In genomic region chr16:29287816-29288545, GRCh38 we compare ENCODE assay signal across 8 cellular contexts.
A peak's percentile ranks its signal among the peaks of the same experiment; 100 is the strongest.
DNase-seq lines count a peak whose midpoint lies in the region; ATAC-seq and TF ChIP-seq lines count a peak whose summit lies in the region.
"Not testable (repeated sequence)": the region's sequence is repeated elsewhere in the genome, so short reads cannot be mapped to it uniquely, and the experiment has no call there.

No MANE protein-coding gene starts in this region.

- H3K27ac Mint-ChIP-seq in chondrocyte (ENCODE audit: unreplicated experiment), result peak overlapping the region; percentile 84
- peak overlapping the region; percentile 82 for H3K27ac Mint-ChIP-seq in mesothelial cell of epicardium

- H3K4me1 Mint-ChIP-seq in chondrocyte (ENCODE audit: low read depth) (peaks cover 71% of the 10 kb centered on the region), mesothelial cell of epicardium (peaks cover 48% of the 10 kb centered on the region)

- not testable (repeated sequence) for H3K27me3 ChIP-seq in GM23248 (replicated peaks; ENCODE audit: insufficient read depth); right cardiac atrium (ENCODE audit: control insufficient read depth, insufficient read depth); prostate gland (replicated peaks; ENCODE audit: insufficient read depth); suprapubic skin; vagina

- not testable (repeated sequence) for H3F3A ChIP-seq in GM23248 (ENCODE audit: insufficient read depth)

- not testable (repeated sequence) for H3K36me3 Mint-ChIP-seq in chondrocyte (ENCODE audit: low read depth); mesothelial cell of epicardium

- H3K27me3 Mint-ChIP-seq in chondrocyte (ENCODE audit: low read depth); mesothelial cell of epicardium (ENCODE audit: low read depth): not testable (repeated sequence)

- H3K4me2 ChIP-seq in GM23248 (ENCODE audit: unreplicated experiment), result not testable (repeated sequence)

- H3K9me2 ChIP-seq in GM23248 (ENCODE audit: insufficient read depth), result not testable (repeated sequence)

- ATAC-seq in right cardiac atrium, result peak in 1 of 2 donors; percentile 36

- not testable (repeated sequence) for TF ChIP-seq EP300 in suprapubic skin (IDR thresholded peaks at IDR 0.05)

- not testable (repeated sequence) for H3K9ac ChIP-seq in GM23248

- H3K9me3 Mint-ChIP-seq in chondrocyte (ENCODE audit: low read depth); mesothelial cell of epicardium: not testable (repeated sequence)

- not testable (repeated sequence) for H3K4me3 ChIP-seq in GM23248; right cardiac atrium (ENCODE audit: low read length); prostate gland; suprapubic skin; vagina

- H3K27ac ChIP-seq in GM23248, result not testable (repeated sequence)
- peak overlapping the region; percentile 54 for H3K27ac ChIP-seq in right cardiac atrium (ENCODE audit: low read length)
- H3K27ac ChIP-seq in prostate gland, result peak overlapping the region; percentile 33 to 51
- H3K27ac ChIP-seq in suprapubic skin, result peak overlapping the region; percentile 59
- peak overlapping the region; percentile 83 for H3K27ac ChIP-seq in vagina

- not testable (repeated sequence) for H3K36me3 ChIP-seq in GM23248 (ENCODE audit: low read depth); prostate gland; suprapubic skin; vagina

- in situ Hi-C loops in GM23248 (cut with MboI), result not testable (repeated sequence)

- H2AFZ ChIP-seq in GM23248, result not testable (repeated sequence)

- DNase-seq in GM23248 (peak; percentile 18), fibroblast of peridontal ligament (ENCODE audit: extremely low read depth) (peak; percentile 67), right cardiac atrium (peak in 2 of 3 donors; percentile 82 to 83)
- not testable (repeated sequence) for DNase-seq in chondrocyte (ENCODE audit: low spot score); mesothelial cell of epicardium (ENCODE audit: low spot score in 2 of 2, unreplicated experiment in 2 of 2); prostate gland (ENCODE audit: low spot score); suprapubic skin (ENCODE audit: low spot score in 2 of 2); vagina (ENCODE audit: extremely low spot score in 2 of 2)

- not testable (repeated sequence) for TF ChIP-seq CTCF in chondrocyte (IDR thresholded peaks at IDR 0.05); mesothelial cell of epicardium (IDR thresholded peaks at IDR 0.05; ENCODE audit: unreplicated experiment); prostate gland (IDR thresholded peaks at IDR 0.05); suprapubic skin (IDR thresholded peaks at IDR 0.05); vagina (IDR thresholded peaks at IDR 0.05)

- not testable (repeated sequence) for H3K79me2 ChIP-seq in GM23248 (ENCODE audit: insufficient read depth)

- not testable (repeated sequence) for H4K20me1 ChIP-seq in GM23248 (ENCODE audit: insufficient read depth)

- TF ChIP-seq POLR2A in prostate gland (IDR thresholded peaks at IDR 0.05); suprapubic skin (IDR thresholded peaks at IDR 0.05); vagina (IDR thresholded peaks at IDR 0.05): not testable (repeated sequence)

- H3K4me1 ChIP-seq in GM23248 (ENCODE audit: insufficient read depth); right cardiac atrium (ENCODE audit: control insufficient read depth, insufficient read depth, low read length); prostate gland (replicated peaks): not testable (repeated sequence)
- H3K4me1 ChIP-seq in suprapubic skin (peaks cover 57% of the 10 kb centered on the region), vagina (peaks cover 44% of the 10 kb centered on the region)

- not testable (repeated sequence) for H3K4me3 Mint-ChIP-seq in chondrocyte (ENCODE audit: unreplicated experiment); mesothelial cell of epicardium

- WGBS in GM23248 (ENCODE audit: low coverage in 1 of 2, low lambda C conversion rate in 2 of 2, missing lambda C conversion rate in 2 of 2), 2 experiments, result 57 to 60% methylated on average over 14 of the region's 14 CpGs
- WGBS in right cardiac atrium, result 53% methylated on average over 14 of the region's 14 CpGs
- 68% methylated on average over 10 of the region's 14 CpGs for WGBS in prostate gland
- WGBS in suprapubic skin, result 55% methylated on average over 8 of the region's 14 CpGs

- intact Hi-C loops in right cardiac atrium (cut with DNase I); prostate gland (cut with DNase I); vagina (cut with DNase I): not testable (repeated sequence)

- H3K9me3 ChIP-seq in GM23248 (ENCODE audit: low read depth); right cardiac atrium (ENCODE audit: control insufficient read depth, low read length); prostate gland; suprapubic skin; vagina: not testable (repeated sequence)
